Comparison of ENCODE assay signal across 2 cellular contexts in the genomic region with DNA sequence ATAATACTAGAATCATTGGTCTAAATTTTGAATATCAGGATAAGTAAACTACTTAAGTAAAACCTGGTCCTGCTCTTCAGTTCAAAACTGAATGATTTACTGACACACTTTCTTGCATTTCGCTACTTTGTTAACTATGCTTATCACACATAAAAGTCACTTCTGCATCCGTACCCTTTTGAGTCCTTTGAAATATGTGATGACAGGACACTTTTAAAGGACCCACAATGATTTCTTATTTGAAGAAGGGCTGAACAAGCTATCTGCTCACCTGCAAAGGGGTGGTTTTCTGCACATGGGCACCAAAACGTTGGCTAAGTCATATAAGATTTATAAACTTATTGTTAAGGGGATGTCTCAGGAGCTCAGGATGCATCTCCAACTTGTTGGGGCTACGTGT.
TF ChIP-seq lines count a peak whose summit lies in the region.

No MANE protein-coding gene starts in this region.

TF ChIP-seq in A549, 52 proteins besides CTCF, POLR2A, EP300 and RAD21:
- TF ChIP-seq CHD4 (IDR thresholded peaks at IDR 0.05; ENCODE audit: borderline replicate concordance) (no peak), MAFK (IDR thresholded peaks at IDR 0.05; ENCODE audit: partially characterized antibody) (peak; percentile 41)
TF ChIP-seq in A549: peak in this region for 1.

TF ChIP-seq in IMR-90, 13 proteins besides CTCF, POLR2A, EP300 and RAD21:
- TF ChIP-seq ELK1 (IDR thresholded peaks at IDR 0.05; ENCODE audit: borderline replicate concordance, low read depth, low read length) (no peak), BHLHE40 (IDR thresholded peaks at IDR 0.05; ENCODE audit: low read depth, low read length) (no peak), MAFK (IDR thresholded peaks at IDR 0.05; ENCODE audit: low read depth, low read length) (peak; percentile 67), NFE2L2 (IDR thresholded peaks at IDR 0.05; ENCODE audit: low read depth, low read length) (no peak), RCOR1 (IDR thresholded peaks at IDR 0.05; ENCODE audit: insufficient replicate concordance, low read length) (no peak), FOS (IDR thresholded peaks at IDR 0.05; ENCODE audit: low read depth, low read length) (no peak), MXI1 (IDR thresholded peaks at IDR 0.05; ENCODE audit: borderline replicate concordance, low read depth, low read length) (no peak)
TF ChIP-seq in IMR-90: peak in this region for 1.
